ENCODE assay signal across 16 cellular contexts in the genomic region with DNA sequence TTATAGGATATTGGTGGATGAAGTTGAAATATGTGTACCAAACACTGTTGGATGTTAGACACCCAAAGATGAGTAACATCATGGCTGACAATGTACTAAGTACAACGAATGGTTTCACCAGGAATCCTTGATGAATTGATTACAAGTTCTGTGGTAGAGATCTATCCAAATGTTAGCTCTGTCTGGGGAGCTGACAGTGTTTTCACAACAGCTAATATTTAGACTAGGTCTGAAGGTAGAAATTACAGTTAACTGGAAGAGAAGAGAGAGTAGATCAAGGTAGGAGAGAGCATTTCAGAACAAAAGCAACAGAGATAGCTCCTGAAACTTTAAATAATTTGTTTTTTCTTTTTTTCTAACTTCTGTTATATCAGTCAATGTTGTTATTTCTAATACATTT. TPM values are rescaled to one million over a fixed set of nuclear protein-coding genes. Genes with fewer than 3 reads are reported as not detected.
A peak's percentile ranks its signal among the peaks of the same experiment; 100 is the strongest.
DNase-seq lines count a peak whose midpoint lies in the region; FAIRE-seq and TF ChIP-seq lines count a peak whose summit lies in the region.
"Had no signal": no experiment of that assay in that cellular context is flagged by ENCODE, and none has a peak within 500 bp of the region (broad histone marks: within the 10 kb centered on the region; RNA-seq: fewer than 3 reads in every experiment).

No MANE protein-coding gene starts in this region.

- H4K91ac ChIP-seq in mesenchymal stem cell (ENCODE audit: low read length): no peak overlapping the region

- H3K4me3 ChIP-seq in breast epithelium: no peak overlapping the region
- H3K4me3 ChIP-seq in epithelial cell of esophagus (ENCODE audit: low read length): no peak overlapping the region
- H3K4me3 ChIP-seq in mesenchymal stem cell (ENCODE audit: insufficient read depth in 1 of 2, low read depth in 1 of 2, low read length in 2 of 2): no peak overlapping the region
- no peak overlapping the region for H3K4me3 ChIP-seq in foreskin fibroblast (ENCODE audit: low read depth in 1 of 2, low read length in 2 of 2)
- H3K4me3 ChIP-seq: SJSA1 had no signal

- no peaks in the 10 kb centered on the region for H3K27me3 Mint-ChIP-seq in MCF 10A (ENCODE audit: insufficient read depth, unreplicated experiment)
- H3K27me3 Mint-ChIP-seq: CD4-positive, CD25-positive, alpha-beta regulatory T cell had no signal

- H3K18ac ChIP-seq in mesenchymal stem cell (ENCODE audit: low read depth in 1 of 2, low read length in 2 of 2): no peak overlapping the region

- no peak overlapping the region for H2AK5ac ChIP-seq in mesenchymal stem cell (ENCODE audit: low read length, severe bottlenecking)

- H3K36me3 ChIP-seq in breast epithelium: no peaks in the 10 kb centered on the region
- peaks cover 5 to 39% of the 10 kb centered on the region in 2 experiments for H3K36me3 ChIP-seq in mesenchymal stem cell (ENCODE audit: control insufficient read depth in 1 of 2, insufficient read depth in 2 of 2, low read depth in 1 of 2, low read length in 2 of 2)
- H3K36me3 ChIP-seq: BE2C, SJSA1 had no signal

- H3K4me1 ChIP-seq in breast epithelium (no peaks in the 10 kb centered on the region), mesenchymal stem cell (ENCODE audit: control insufficient read depth, insufficient read depth, low read depth, low read length) (no peaks in the 10 kb centered on the region)
- H3K4me1 ChIP-seq: BE2C, SJSA1 had no signal

- H3K9me3 Mint-ChIP-seq in MCF 10A (ENCODE audit: unreplicated experiment): no peaks in the 10 kb centered on the region
- H3K9me3 Mint-ChIP-seq: CD4-positive, CD25-positive, alpha-beta regulatory T cell had no signal

- WGBS in mesenchymal stem cell: 91% methylated on average over 1 of the region's 1 CpG

- no peak for TF ChIP-seq POLR2A in breast epithelium (IDR thresholded peaks at IDR 0.05)

- DNase-seq in MCF 10A (ENCODE audit: unreplicated experiment) (no peak), breast epithelium (ENCODE audit: low spot score in 2 of 2) (no peak), epithelial cell of esophagus (ENCODE audit: low read depth) (peak; percentile 22), mesenchymal stem cell (no peak), urothelium cell line (ENCODE audit: low spot score) (no peak), foreskin fibroblast (no peak), NCI-H146 (lab: John Stamatoyannopoulos, UW) (no peak)
- no peak for DNase-seq in central memory CD4-positive, alpha-beta T cell
- DNase-seq: 8988T; BE2C; CD4-positive, CD25-positive, alpha-beta regulatory T cell; KBM-7; MV-4-11; NCI-H2227 treated with DMSO at 0.1 percent for 48 hours; NCI-H524 had no signal

- no peak overlapping the region for H3K4me2 ChIP-seq in mesenchymal stem cell (ENCODE audit: low read length, poor library complexity, severe bottlenecking)

- H3K27me3 ChIP-seq in breast epithelium (no peaks in the 10 kb centered on the region), mesenchymal stem cell (ENCODE audit: control insufficient read depth in 1 of 2, insufficient read depth in 1 of 2, low read length in 2 of 2) (no peaks in the 10 kb centered on the region)
- H3K27me3 ChIP-seq: BE2C, SJSA1 had no signal

- no peak overlapping the region for H3K23ac ChIP-seq in mesenchymal stem cell (ENCODE audit: low read length in 2 of 2)

- POLR2A ChIA-PET in MCF 10A (lab: Yijun Ruan, JAX): no interaction called here

- H3K4me3 Mint-ChIP-seq in MCF 10A (ENCODE audit: unreplicated experiment): no peak overlapping the region
- H3K4me3 Mint-ChIP-seq: CD4-positive, CD25-positive, alpha-beta regulatory T cell had no signal

- H2BK15ac ChIP-seq in mesenchymal stem cell (ENCODE audit: low read depth, poor library complexity, severe bottlenecking): no peak overlapping the region

- H3K14ac ChIP-seq in mesenchymal stem cell (ENCODE audit: low read length in 2 of 2): no peak overlapping the region

- H3K36me3 Mint-ChIP-seq in MCF 10A (ENCODE audit: insufficient read depth, unreplicated experiment): peaks cover 16% of the 10 kb centered on the region

- H2BK120ac ChIP-seq in mesenchymal stem cell (ENCODE audit: low read depth, low read length): no peak overlapping the region

- peaks cover 25% of the 10 kb centered on the region for H3K79me1 ChIP-seq in mesenchymal stem cell (replicated peaks; ENCODE audit: low read length, poor library complexity, severe bottlenecking)

- H2BK12ac ChIP-seq in mesenchymal stem cell (ENCODE audit: low read length in 2 of 2): no peak overlapping the region

- H2BK5ac ChIP-seq in mesenchymal stem cell (ENCODE audit: low read depth, low read length, poor library complexity, severe bottlenecking): no peak overlapping the region

- no peak overlapping the region for H3K4ac ChIP-seq in mesenchymal stem cell (ENCODE audit: low read depth in 1 of 2, low read length in 2 of 2)

- peak overlapping the region; percentile 32 for H3K27ac Mint-ChIP-seq in MCF 10A (ENCODE audit: low read depth, unreplicated experiment)

- no peak overlapping the region for H4K8ac ChIP-seq in mesenchymal stem cell (ENCODE audit: low read length)

- H3K4me1 Mint-ChIP-seq in MCF 10A (ENCODE audit: insufficient read depth, unreplicated experiment): peaks cover 10% of the 10 kb centered on the region

- no TSS peak for BruUV-seq in MCF 10A (replicated peaks; lab: Mats Ljungman, UMichigan)

- no peak overlapping the region for H3K9ac ChIP-seq in mesenchymal stem cell (ENCODE audit: low read length)

- TF ChIP-seq CTCF in MCF 10A (IDR thresholded peaks at IDR 0.05; ENCODE audit: unreplicated experiment) (no peak), breast epithelium (IDR thresholded peaks at IDR 0.05) (no peak), epithelial cell of esophagus (IDR thresholded peaks at IDR 0.05; ENCODE audit: insufficient read depth, low read depth, low read length, missing control alignments) (no peak), foreskin fibroblast (IDR thresholded peaks at IDR 0.05; ENCODE audit: low read depth, low read length) (no peak)

- H2AFZ ChIP-seq in mesenchymal stem cell (ENCODE audit: low read depth, low read length): no peak overlapping the region

- CTCF ChIA-PET in MCF 10A (lab: Yijun Ruan, JAX): no interaction called here

- intact Hi-C loops in MCF 10A (cut with micrococcal nuclease): no loop called here
- intact Hi-C loops in breast epithelium (cut with DNase I; ENCODE audit: low total_unique reads): no loop called here

- no peak overlapping the region for H3K27ac ChIP-seq in breast epithelium
- peak overlapping the region; percentile 86 for H3K27ac ChIP-seq in mesenchymal stem cell (ENCODE audit: low read length, poor library complexity, severe bottlenecking)
- H3K27ac ChIP-seq: SJSA1 had no signal

- H3K9me3 ChIP-seq in breast epithelium (no peaks in the 10 kb centered on the region), mesenchymal stem cell (ENCODE audit: control insufficient read depth, low read length) (no peaks in the 10 kb centered on the region)
- H3K9me3 ChIP-seq: BE2C, SJSA1 had no signal

- FAIRE-seq in urothelium cell line (lab: Jason Lieb, UNC): peak; percentile 5

RNA-seq across cellular contexts. Expression of gene DERA, which starts 44.9 kb away (rescaled TPM):
- total RNA-seq in MCF 10A (2022) (39.1 and 40.8 TPM in 2 replicates), breast epithelium (10 to 100 TPM; 28.8 to 51.7 (median 44.2) TPM)
- 13.8 TPM for polyA plus RNA-seq in mesenchymal stem cell (2013, experiment 1 of 2)
- 14.0 TPM for polyA plus RNA-seq in mesenchymal stem cell (2013, experiment 2 of 2)
